ENCODE assay signal across 9 cellular contexts in the genomic region with DNA sequence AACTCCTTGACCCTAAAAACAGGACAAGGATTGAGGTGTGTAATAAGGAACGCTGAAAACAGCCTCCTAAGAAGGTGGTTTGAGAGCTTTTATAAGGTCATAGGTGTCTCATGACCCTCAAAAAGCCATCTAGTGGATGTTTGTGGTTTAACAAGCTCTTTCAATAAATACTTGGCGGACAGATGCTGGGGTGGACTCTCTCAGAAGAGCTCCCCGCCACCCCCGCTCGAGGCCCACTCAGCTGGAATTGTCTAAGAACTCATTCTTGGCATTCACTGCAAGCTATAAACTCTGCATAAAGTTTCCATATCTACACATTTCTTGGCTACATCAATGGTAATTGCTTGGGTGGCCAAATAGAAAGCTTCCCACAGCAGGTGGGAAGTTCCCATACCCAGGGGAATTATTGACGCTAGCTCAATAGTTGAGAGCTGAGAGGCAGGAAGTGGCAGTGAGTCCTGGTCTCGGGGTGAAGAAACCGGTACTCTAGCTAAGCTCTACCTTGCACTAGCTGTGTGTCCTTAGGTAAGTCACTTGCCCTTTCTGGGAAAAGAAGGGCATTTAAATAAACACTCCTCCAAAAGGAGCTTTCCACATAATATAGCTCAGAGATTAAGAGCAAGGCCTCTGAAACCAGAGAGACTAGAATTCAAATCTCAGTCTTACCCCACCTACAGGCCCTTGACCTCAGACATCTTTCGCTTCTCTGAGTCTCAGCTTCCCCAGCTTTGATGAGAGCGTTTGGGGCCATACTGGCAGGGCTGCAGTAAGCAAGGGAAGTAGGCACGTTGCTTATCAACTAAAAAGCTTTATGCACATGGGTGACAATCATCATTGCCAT. TPM values are rescaled to one million over a fixed set of nuclear protein-coding genes. Genes with fewer than 3 reads are reported as not detected.
DNase-seq lines count a peak whose midpoint lies in the region; ATAC-seq and TF ChIP-seq lines count a peak whose summit lies in the region.
"Had no signal": no experiment of that assay in that cellular context is flagged by ENCODE, and none has a peak within 500 bp of the region (broad histone marks: within the 10 kb centered on the region; RNA-seq: fewer than 3 reads in every experiment).

No MANE protein-coding gene starts in this region.

- TF ChIP-seq CTCF in AG04450 (IDR thresholded peaks at IDR 0.05; ENCODE audit: low read depth, low read length): peak; percentile 25; the same call in 1 of the 2 replicates

- POLR2A ChIA-PET in AG04450 (lab: Yijun Ruan, JAX): no interaction called here

- no peaks in the 10 kb centered on the region for H3K27me3 ChIP-seq in AG04450 (ENCODE audit: control insufficient read depth, insufficient read depth, low read length)

- DNase-seq in AG04450 (ENCODE audit: low read depth, low spot score) (no peak), NCI-H2081 treated with DMSO at 0.1 percent for 48 hours (lab: John Stamatoyannopoulos, UW) (peak; percentile 50), kidney tubule cell (ENCODE audit: low spot score) (peak; percentile 5), CD1c-positive myeloid dendritic cell (ENCODE audit: extremely low spot score) (no peak), ureter (ENCODE audit: low spot score) (no peak)
- no peak for DNase-seq in activated T-cell treated with anti-CD3 and anti-CD28 coated beads, Interleukin-2, amount 50 U/mL, for 48 hours

- no peak overlapping the region for H3K4me3 ChIP-seq in AG04450 (ENCODE audit: low read depth, low read length)

- no peaks in the 10 kb centered on the region; the same call in 1 of the 2 replicates for H3K9me3 ChIP-seq in AG04450 (ENCODE audit: control insufficient read depth, insufficient read depth, low read length)

- H3K27ac ChIP-seq in AG04450 (ENCODE audit: low read depth, low read length): no peak overlapping the region
- H3K27ac ChIP-seq: epithelial cell of prostate had no signal

- CTCF ChIA-PET in AG04450 (lab: Charles Lee): interaction anchor here (0.8 to 3.2 kb wide), 8 partner anchors 9 to 940 kb away, joined by 3 to 13 read pairs (median 4); no protein-coding TSS in a partner anchor

- ATAC-seq in GM18508 (IDR thresholded peaks at IDR 0.05; ENCODE audit: insufficient read depth, unreplicated experiment) (peak; percentile 54), HG02840 (IDR thresholded peaks at IDR 0.05; ENCODE audit: low FRiP score, unreplicated experiment) (peak; percentile 62)

RNA-seq across cellular contexts. Expression of gene MS4A15, which starts 6.4 kb away (rescaled TPM):
- polyA plus RNA-seq in AG04450 (2011; rRNA removed): not detected in 2 replicates
- polyA minus RNA-seq in AG04450 (2011; rRNA and poly(A)+ RNA removed): not detected in 2 replicates
- total RNA-seq in ureter: not detected

RNA-seq across cellular contexts. Expression of gene MS4A10, which starts 22.1 kb away (rescaled TPM):
- polyA plus RNA-seq in AG04450 (2011; rRNA removed): not detected in 2 replicates
- polyA minus RNA-seq in AG04450 (2011; rRNA and poly(A)+ RNA removed): not detected in 2 replicates
- not detected for total RNA-seq in ureter

RNA-seq across cellular contexts. Expression of gene MS4A18, which starts 38.6 kb away (rescaled TPM):
- polyA plus RNA-seq in AG04450 (2011; rRNA removed): not detected in 2 replicates
- polyA minus RNA-seq in AG04450 (2011; rRNA and poly(A)+ RNA removed): not detected in 2 replicates
- not detected for total RNA-seq in ureter

Comparison
In these comparisons a context has a peak if more than half of its experiments do, and no peak if none do; other contexts are left out.
1. DNase-seq: peak in NCI-H2081 treated with DMSO at 0.1 percent for 48 hours (single experiment) and kidney tubule cell (single experiment); none in AG04450 (single experiment), CD1c-positive myeloid dendritic cell (single experiment), activated T-cell treated with anti-CD3 and anti-CD28 coated beads, Interleukin-2, amount 50 U/mL, for 48 hours (0 of 2) and ureter (single experiment).